Comparison of ENCODE assay signal across 8 cellular contexts in genomic region chr7:7567898-7568531, GRCh38. TPM values are rescaled to one million over a fixed set of nuclear protein-coding genes. Genes with fewer than 3 reads are reported as not detected.
DNase-seq lines count a peak whose midpoint lies in the region; ATAC-seq and TF ChIP-seq lines count a peak whose summit lies in the region.

No MANE protein-coding gene starts in this region.

- no peak for TF ChIP-seq EP300 in suprapubic skin (IDR thresholded peaks at IDR 0.05)

- 37% methylated on average over 2 of the region's 2 CpGs for WGBS in suprapubic skin

- H3K36me3 ChIP-seq in suprapubic skin = peaks cover 4% of the 10 kb centered on the region

- H3K4me3 Mint-ChIP-seq in T-helper 2 cell treated with Interferon-gamma antibody and Interleukin-4, amounts not matched to agents 5 μg/mL and 100 μg/mL, for 36 hours = peak overlapping the region; percentile 78

- H3K27me3 Mint-ChIP-seq in T-helper 2 cell treated with Interferon-gamma antibody and Interleukin-4, amounts not matched to agents 5 μg/mL and 100 μg/mL, for 36 hours (ENCODE audit: low read depth) = peaks cover 4% of the 10 kb centered on the region

- peak overlapping the region; percentile 22 for H3K27ac Mint-ChIP-seq in T-helper 2 cell treated with Interferon-gamma antibody and Interleukin-4, amounts not matched to agents 5 μg/mL and 100 μg/mL, for 36 hours

- no peak for TF ChIP-seq POLR2A in suprapubic skin (IDR thresholded peaks at IDR 0.05)

- peaks cover 14% of the 10 kb centered on the region for H3K36me3 Mint-ChIP-seq in T-helper 2 cell treated with Interferon-gamma antibody and Interleukin-4, amounts not matched to agents 5 μg/mL and 100 μg/mL, for 36 hours (ENCODE audit: low read depth)

- H3K4me3 ChIP-seq in WI38 (ENCODE audit: low read depth, low read length) = peak overlapping the region; percentile 83
- H3K4me3 ChIP-seq in iPS-18c (ENCODE audit: insufficient read depth, low read depth, low read length) = peak overlapping the region; percentile 89
- peak overlapping the region; percentile 79 for H3K4me3 ChIP-seq in suprapubic skin

- H3K27me3 ChIP-seq in suprapubic skin = no peaks in the 10 kb centered on the region

- no peak for DNase-seq in T-helper 2 cell treated with Interferon-gamma antibody and Interleukin-4, amounts not matched to agents 5 μg/mL and 100 μg/mL, for 36 hours (ENCODE audit: low spot score)
- no peak for DNase-seq in T-helper 2 cell
- no peak for DNase-seq in suprapubic skin (ENCODE audit: low spot score in 2 of 2)
- DNase-seq in stimulated activated CD4-positive, alpha-beta T cell treated with anti-CD3 and anti-CD28 coated beads, Interleukin-4, amount 100 ng/mL, for 4 hours = no peak
- DNase-seq in COLO668 (lab: John Stamatoyannopoulos, UW; ENCODE audit: unreplicated experiment) = no peak

- H3K4me1 Mint-ChIP-seq in T-helper 2 cell treated with Interferon-gamma antibody and Interleukin-4, amounts not matched to agents 5 μg/mL and 100 μg/mL, for 36 hours (ENCODE audit: low read depth) = peaks cover 31% of the 10 kb centered on the region

- H3K9me3 Mint-ChIP-seq in T-helper 2 cell treated with Interferon-gamma antibody and Interleukin-4, amounts not matched to agents 5 μg/mL and 100 μg/mL, for 36 hours = no peaks in the 10 kb centered on the region

- TF ChIP-seq CTCF in WI38 (IDR thresholded peaks at IDR 0.05; ENCODE audit: low read depth, low read length) = no peak
- TF ChIP-seq CTCF in suprapubic skin (IDR thresholded peaks at IDR 0.05) = no peak

- H3K4me1 ChIP-seq in suprapubic skin = peaks cover 63% of the 10 kb centered on the region

- H3K9me3 ChIP-seq in iPS-18c (ENCODE audit: control insufficient read depth, insufficient read depth, low read length) = no peaks in the 10 kb centered on the region
- H3K9me3 ChIP-seq in suprapubic skin = no peaks in the 10 kb centered on the region

- H3K27ac ChIP-seq in suprapubic skin = peak overlapping the region; percentile 97

- ATAC-seq in GM21529 (IDR thresholded peaks at IDR 0.05; ENCODE audit: unreplicated experiment) = no peak

RNA-seq across cellular contexts. Expression of gene MIOS, which starts 1.3 kb away (rescaled TPM):
- 10 to 100 TPM; 45.1 to 65.8 (median 55.7) TPM for total RNA-seq in suprapubic skin

RNA-seq across cellular contexts. Expression of gene COL28A1, which starts 32.3 kb away (rescaled TPM):
- total RNA-seq in suprapubic skin = 1 to 10 TPM in 3 of 4 donors, under 1 TPM in 1; 0.85 to 2.9 (median 2.0) TPM
